11 cellular contexts compared by ENCODE assay signal in genomic region chr15:59388670-59389069, GRCh38. TPM values are rescaled to one million over a fixed set of nuclear protein-coding genes. Genes with fewer than 3 reads are reported as not detected.
DNase-seq lines count a peak whose midpoint lies in the region; ATAC-seq and TF ChIP-seq lines count a peak whose summit lies in the region.
"Had no signal": no experiment of that assay in that cellular context is flagged by ENCODE, and none has a peak within 500 bp of the region (broad histone marks: within the 10 kb centered on the region; RNA-seq: fewer than 3 reads in every experiment).

No MANE protein-coding gene starts in this region.

- H3K4me3 ChIP-seq in HCT116 (replicated peaks in 1 of 2; ENCODE audit: low read depth in 1 of 2, low read length in 2 of 2), result no peak overlapping the region

- 0 out of 2 replicates have a peak overlapping the region, but pooled peaks have one; percentile 11 for H3K4me2 ChIP-seq in HCT116 (ENCODE audit: low read length)

- intact Hi-C loops in HCT116 (cut with micrococcal nuclease), result no loop called here

- H3K9me3 Mint-ChIP-seq in effector memory CD8-positive, alpha-beta T cell, result peaks cover 0 to 2% of the 10 kb centered on the region in 2 donors
- H3K9me3 Mint-ChIP-seq: CD8-positive, alpha-beta memory T cell; stimulated activated naive CD8-positive, alpha-beta T cell treated with anti-CD3 and anti-CD28 coated beads, Interleukin-15, amount 100 ng/mL, for 72 hours had no signal

- H3K27ac ChIP-seq in HCT116 (ENCODE audit: low read depth, low read length), result no peak overlapping the region
- no peak overlapping the region for H3K27ac ChIP-seq in foreskin keratinocyte

- DNase-seq in AG20443 (ENCODE audit: low spot score) (peak; percentile 61), HCT116 (ENCODE audit: low read depth, low spot score) (no peak), foreskin keratinocyte (peak in 1 of 2 donors; percentile 34), DMS53 treated with DMSO at 0.1 percent for 48 hours (lab: John Stamatoyannopoulos, UW; ENCODE audit: unreplicated experiment) (no peak), activated T-cell treated with anti-CD3 and anti-CD28 coated beads for 4 hours (no peak)
- DNase-seq in effector memory CD8-positive, alpha-beta T cell, result no peak
- no peak for DNase-seq in activated T-cell treated with anti-CD3 and anti-CD28 coated beads, Interleukin-2, amount 50 U/mL, for 48 hours
- DNase-seq: CD8-positive, alpha-beta memory T cell; KG1; stimulated activated naive CD8-positive, alpha-beta T cell treated with anti-CD3 and anti-CD28 coated beads, Interleukin-15, amount 100 ng/mL, for 72 hours had no signal

- H3K27me3 ChIP-seq in HCT116 (ENCODE audit: insufficient read depth, low read length), result no peaks in the 10 kb centered on the region
- no peaks in the 10 kb centered on the region for H3K27me3 ChIP-seq in foreskin keratinocyte

- no peaks in the 10 kb centered on the region for H3K79me2 ChIP-seq in HCT116 (ENCODE audit: insufficient read depth, low read length)

- no peaks in the 10 kb centered on the region for H3K27me3 Mint-ChIP-seq in effector memory CD8-positive, alpha-beta T cell

- TF ChIP-seq CTCF in HCT116 (IDR thresholded peaks at IDR 0.05 in 2 of 3, conservative IDR thresholded peaks at IDR 0.05 in 1 of 3; ENCODE audit: borderline replicate concordance in 1 of 3, insufficient read depth in 1 of 3, low read depth in 2 of 3, low read length in 2 of 3) (no peak), foreskin keratinocyte (conservative IDR thresholded peaks at IDR 0.05) (no peak)

- no peaks in the 10 kb centered on the region for H3K9me2 ChIP-seq in HCT116 (ENCODE audit: insufficient read depth)

- no peak for TF ChIP-seq RAD21 in HCT116 (IDR thresholded peaks at IDR 0.05; ENCODE audit: low read depth)

- TF ChIP-seq POLR2A in HCT116 (IDR thresholded peaks at IDR 0.05; ENCODE audit: borderline replicate concordance, extremely low read depth, insufficient read depth, insufficient read length), result no peak

- H3K27ac Mint-ChIP-seq in effector memory CD8-positive, alpha-beta T cell, result no peak overlapping the region
- H3K27ac Mint-ChIP-seq: CD8-positive, alpha-beta memory T cell; stimulated activated naive CD8-positive, alpha-beta T cell treated with anti-CD3 and anti-CD28 coated beads, Interleukin-15, amount 100 ng/mL, for 72 hours had no signal

- no peak overlapping the region for H2AFZ ChIP-seq in HCT116 (ENCODE audit: low read depth, low read length, poor library complexity, severe bottlenecking)

- no peaks in the 10 kb centered on the region for H3K36me3 Mint-ChIP-seq in effector memory CD8-positive, alpha-beta T cell (ENCODE audit: insufficient read depth)
- H3K36me3 Mint-ChIP-seq: CD8-positive, alpha-beta memory T cell had no signal

- H4K20me1 ChIP-seq in HCT116 (ENCODE audit: insufficient read depth), result no peaks in the 10 kb centered on the region

- POLR2A ChIA-PET in HCT116 (lab: Charles Lee), result interaction anchor here (0.8 kb wide), 1 partner anchor 16 kb away, joined by 3 read pairs; the partner anchor contains the start of gene MYO1E

- H3K9me3 ChIP-seq in HCT116 (ENCODE audit: control insufficient read depth in 1 of 2, insufficient read depth in 1 of 2, low read depth in 1 of 2, low read length in 2 of 2), result no peaks in the 10 kb centered on the region

- CTCF ChIA-PET in HCT116 (lab: Charles Lee), result no interaction called here

- no peak overlapping the region for H3K9ac ChIP-seq in HCT116 (ENCODE audit: low read length)

- BruUV-seq in HCT116 (replicated peaks; lab: Mats Ljungman, UMichigan), result no TSS peak

- peaks cover 0 to 7% of the 10 kb centered on the region in 2 experiments; a peak in 2 of 4 replicates for H3K4me1 ChIP-seq in HCT116 (ENCODE audit: control insufficient read depth in 1 of 2, insufficient read depth in 2 of 2, low read length in 2 of 2)
- peaks cover 4% of the 10 kb centered on the region for H3K4me1 ChIP-seq in foreskin keratinocyte

- no peaks in the 10 kb centered on the region for H3K36me3 ChIP-seq in HCT116 (ENCODE audit: control insufficient read depth in 1 of 2, insufficient read depth in 2 of 2, low read length in 2 of 2)

- ATAC-seq in HCT116 (no peak), SK-N-SH treated with all-trans-retinoic acid at 6 μM for 48 hours (peak; percentile 45), foreskin keratinocyte (peak; percentile 35)
- ATAC-seq in effector memory CD8-positive, alpha-beta T cell (replicated peaks), result no peak
- ATAC-seq: stimulated activated naive CD8-positive, alpha-beta T cell treated with anti-CD3 and anti-CD28 coated beads, Interleukin-15, amount 100 ng/mL, for 72 hours had no signal

- RAD21 ChIA-PET in HCT116 (lab: Charles Lee; ENCODE audit: low non-redundant PET in 1 of 2, low total read pairs in 2 of 2, uncharacterized antibody in 2 of 2, unreplicated experiment in 2 of 2), result no interaction called here

- H3K4me1 Mint-ChIP-seq in effector memory CD8-positive, alpha-beta T cell (ENCODE audit: low read depth in 2 of 2), result peaks cover 6 to 19% of the 10 kb centered on the region in 2 donors

- no peak overlapping the region for H3K4me3 Mint-ChIP-seq in effector memory CD8-positive, alpha-beta T cell
- H3K4me3 Mint-ChIP-seq: CD8-positive, alpha-beta memory T cell; stimulated activated naive CD8-positive, alpha-beta T cell treated with anti-CD3 and anti-CD28 coated beads, Interleukin-15, amount 100 ng/mL, for 72 hours had no signal

TF ChIP-seq in HCT116, 20 proteins besides CTCF, POLR2A, EP300 and RAD21:
- TF ChIP-seq SP1 (IDR thresholded peaks at IDR 0.05; ENCODE audit: low read depth), result no peak
- TF ChIP-seq YY1 (IDR thresholded peaks at IDR 0.05; ENCODE audit: extremely low read depth, insufficient replicate concordance, low read depth, low read length), result no peak
- no peak for TF ChIP-seq JUND (IDR thresholded peaks at IDR 0.05)
- 0 out of 2 replicates have a peak, but pooled peaks have one; percentile 24 for TF ChIP-seq FOSL1 (IDR thresholded peaks at IDR 0.05; ENCODE audit: low read depth)
- no peak for TF ChIP-seq ZNF274 (IDR thresholded peaks at IDR 0.05; ENCODE audit: low read depth, low read length)
- TF ChIP-seq ZFX (IDR thresholded peaks at IDR 0.05), result no peak
- TF ChIP-seq POLR2AphosphoS5 (IDR thresholded peaks at IDR 0.05; ENCODE audit: low read depth, low read length), result no peak
- peak; percentile 78 for TF ChIP-seq CEBPB (IDR thresholded peaks at IDR 0.05; ENCODE audit: low read depth)
- TF ChIP-seq, protein P1, sequence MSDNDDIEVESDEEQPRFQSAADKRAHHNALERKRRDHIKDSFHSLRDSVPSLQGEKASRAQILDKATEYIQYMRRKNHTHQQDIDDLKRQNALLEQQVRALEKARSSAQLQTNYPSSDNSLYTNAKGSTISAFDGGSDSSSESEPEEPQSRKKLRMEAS (IDR thresholded peaks at IDR 0.05), result no peak
- no peak for TF ChIP-seq ELF1 (IDR thresholded peaks at IDR 0.05; ENCODE audit: borderline replicate concordance, low read depth)

TF ChIP-seq in SK-N-SH treated with all-trans-retinoic acid at 6 μM for 48 hours, 23 proteins besides CTCF, POLR2A, EP300 and RAD21 (continues in another document):
- TF ChIP-seq CSRNP3 (CRISPR knock-in tag; IDR thresholded peaks at IDR 0.05), result no peak
- TF ChIP-seq TOX (CRISPR knock-in tag; IDR thresholded peaks at IDR 0.05; ENCODE audit: borderline replicate concordance), result no peak
- no peak for TF ChIP-seq ZC3H10 (CRISPR knock-in tag; IDR thresholded peaks at IDR 0.05)
- TF ChIP-seq, protein P2, sequence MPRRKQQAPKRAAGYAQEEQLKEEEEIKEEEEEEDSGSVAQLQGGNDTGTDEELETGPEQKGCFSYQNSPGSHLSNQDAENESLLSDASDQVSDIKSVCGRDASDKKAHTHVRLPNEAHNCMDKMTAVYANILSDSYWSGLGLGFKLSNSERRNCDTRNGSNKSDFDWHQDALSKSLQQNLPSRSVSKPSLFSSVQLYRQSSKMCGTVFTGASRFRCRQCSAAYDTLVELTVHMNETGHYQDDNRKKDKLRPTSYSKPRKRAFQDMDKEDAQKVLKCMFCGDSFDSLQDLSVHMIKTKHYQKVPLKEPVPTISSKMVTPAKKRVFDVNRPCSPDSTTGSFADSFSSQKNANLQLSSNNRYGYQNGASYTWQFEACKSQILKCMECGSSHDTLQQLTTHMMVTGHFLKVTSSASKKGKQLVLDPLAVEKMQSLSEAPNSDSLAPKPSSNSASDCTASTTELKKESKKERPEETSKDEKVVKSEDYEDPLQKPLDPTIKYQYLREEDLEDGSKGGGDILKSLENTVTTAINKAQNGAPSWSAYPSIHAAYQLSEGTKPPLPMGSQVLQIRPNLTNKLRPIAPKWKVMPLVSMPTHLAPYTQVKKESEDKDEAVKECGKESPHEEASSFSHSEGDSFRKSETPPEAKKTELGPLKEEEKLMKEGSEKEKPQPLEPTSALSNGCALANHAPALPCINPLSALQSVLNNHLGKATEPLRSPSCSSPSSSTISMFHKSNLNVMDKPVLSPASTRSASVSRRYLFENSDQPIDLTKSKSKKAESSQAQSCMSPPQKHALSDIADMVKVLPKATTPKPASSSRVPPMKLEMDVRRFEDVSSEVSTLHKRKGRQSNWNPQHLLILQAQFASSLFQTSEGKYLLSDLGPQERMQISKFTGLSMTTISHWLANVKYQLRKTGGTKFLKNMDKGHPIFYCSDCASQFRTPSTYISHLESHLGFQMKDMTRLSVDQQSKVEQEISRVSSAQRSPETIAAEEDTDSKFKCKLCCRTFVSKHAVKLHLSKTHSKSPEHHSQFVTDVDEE (CRISPR knock-in tag; IDR thresholded peaks at IDR 0.05), result no peak
- TF ChIP-seq ZFP3 (CRISPR knock-in tag; IDR thresholded peaks at IDR 0.05), result no peak

RNA-seq across cellular contexts. Expression of gene MYO1E, which starts 16.0 kb away (rescaled TPM):
- total RNA-seq in HCT116 (2021; ENCODE audit: unreplicated experiment) (182 TPM), foreskin keratinocyte (132 and 159 TPM in 2 replicates)
- 54.4 and 70.8 TPM in 2 replicates for polyA plus RNA-seq in HCT116 (2012)
- polyA plus RNA-seq in foreskin keratinocyte, result 71.0 and 71.1 TPM in 2 replicates

RNA-seq across cellular contexts. Expression of gene FAM81A, which starts 49.3 kb away (rescaled TPM):
- total RNA-seq in HCT116 (2021; ENCODE audit: unreplicated experiment) (6.6 TPM), foreskin keratinocyte (0.56 and 0.78 TPM in 2 replicates)
- polyA plus RNA-seq in HCT116 (2012), result 3.9 and 5.8 TPM in 2 replicates
- 0.25 and 0.37 TPM in 2 replicates for polyA plus RNA-seq in foreskin keratinocyte
- polyA plus RNA-seq: CD8-positive, alpha-beta memory T cell had no signal

Comparison
In these comparisons a context has a peak if more than half of its experiments do, and no peak if none do; other contexts are left out.
1. ATAC-seq: peak in SK-N-SH treated with all-trans-retinoic acid at 6 μM for 48 hours (single experiment) and foreskin keratinocyte (single experiment); none in HCT116 (single experiment) and effector memory CD8-positive, alpha-beta T cell (single experiment).